8 cellular contexts compared by ENCODE assay signal in genomic region chr5:78984611-78985406, GRCh38. TPM values are rescaled to one million over a fixed set of nuclear protein-coding genes. Genes with fewer than 3 reads are reported as not detected.
DNase-seq lines count a peak whose midpoint lies in the region; ATAC-seq and TF ChIP-seq lines count a peak whose summit lies in the region.

ARSB (minus strand) TSS chr5:78985310; CDS start chr5:78985248, 62 bp downstream.

- H3K27me3 ChIP-seq in kidney epithelial cell (ENCODE audit: control insufficient read depth, insufficient read depth, low read length) = no peaks in the 10 kb centered on the region

- DNase-seq in AG10803 (ENCODE audit: low read depth) = peak; percentile 78
- DNase-seq in NCI-H446 (lab: John Stamatoyannopoulos, UW) = peak; percentile 50 to 88
- peak; percentile 70 for DNase-seq in activated CD4-positive, alpha-beta T cell treated with anti-CD3 and anti-CD28 coated beads for 1 hour
- DNase-seq in cerebellum (ENCODE audit: low spot score) = peak; percentile 91
- DNase-seq in kidney epithelial cell (ENCODE audit: low read depth) = peak; percentile 38
- DNase-seq in stimulated activated CD4-positive, alpha-beta T cell treated with anti-CD3 and anti-CD28 coated beads, Interleukin-1b, Interleukin-23, amount 100 ng/mL, for 1 hour (ENCODE audit: low read depth in 2 of 2) = peak; percentile 26 to 61

- ATAC-seq in GM19035 (IDR thresholded peaks at IDR 0.05; ENCODE audit: unreplicated experiment) (peak; percentile 51), HG03342 (IDR thresholded peaks at IDR 0.05; ENCODE audit: unreplicated experiment) (peak; percentile 48)

- H3K4me3 ChIP-seq in AG10803 (ENCODE audit: low read length) = peak within 1 kb of the TSS; percentile 74
- H3K4me3 ChIP-seq in kidney epithelial cell (ENCODE audit: low read depth, low read length) = peak within 1 kb of the TSS; percentile 86

- TF ChIP-seq CTCF in AG10803 (conservative IDR thresholded peaks at IDR 0.05; ENCODE audit: low read length) = peak; percentile 46
- TF ChIP-seq CTCF in kidney epithelial cell (IDR thresholded peaks at IDR 0.05; ENCODE audit: insufficient read depth, low read length, poor library complexity, severe bottlenecking) = peak; percentile 49

- no peaks in the 10 kb centered on the region for H3K36me3 ChIP-seq in kidney epithelial cell (ENCODE audit: control insufficient read depth, insufficient read depth, low read length)

RNA-seq across cellular contexts. Expression of gene ARSB, which starts in this region (rescaled TPM):
- total RNA-seq in cerebellum (23.6 TPM), kidney epithelial cell (17.2 and 17.5 TPM in 2 replicates)

Comparison
In these comparisons a context has a peak if more than half of its experiments do, and no peak if none do; other contexts are left out.
1. Peak in every context shown above with its lines: DNase-seq, ATAC-seq and H3K4me3 ChIP-seq.
2. DNase-seq: peak in every context shown above with its lines; median percentile 91 in cerebellum; 78 in AG10803; 70 in activated CD4-positive, alpha-beta T cell treated with anti-CD3 and anti-CD28 coated beads for 1 hour; 69 in NCI-H446; 44 in stimulated activated CD4-positive, alpha-beta T cell treated with anti-CD3 and anti-CD28 coated beads, Interleukin-1b, Interleukin-23, amount 100 ng/mL, for 1 hour; 38 in kidney epithelial cell.